Comparison of ENCODE assay signal across 9 cellular contexts in the genomic region with DNA sequence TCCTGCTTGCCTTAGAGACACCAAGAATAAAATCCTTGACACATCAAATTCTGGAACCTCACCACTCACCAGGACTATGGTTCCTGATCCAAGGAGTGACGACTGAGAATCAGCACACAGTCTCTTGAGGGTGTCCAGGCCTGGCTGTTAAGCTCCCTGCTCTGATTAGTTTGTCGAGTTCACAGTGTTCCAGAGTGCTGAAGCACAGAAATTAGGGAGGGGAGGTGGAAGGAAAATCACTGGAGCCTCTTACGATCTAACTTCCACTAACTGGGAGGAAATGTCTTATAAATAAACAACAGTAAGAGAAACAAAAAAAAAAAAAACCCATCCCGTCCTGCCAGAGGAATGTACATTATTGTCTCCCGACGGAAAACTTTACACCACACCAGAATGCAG.
A peak's percentile ranks its signal among the peaks of the same experiment; 100 is the strongest.
DNase-seq lines count a peak whose midpoint lies in the region; ATAC-seq and TF ChIP-seq lines count a peak whose summit lies in the region.
"Had no signal": no experiment of that assay in that cellular context is flagged by ENCODE, and none has a peak within 500 bp of the region (broad histone marks: within the 10 kb centered on the region; RNA-seq: fewer than 3 reads in every experiment).

No MANE protein-coding gene starts in this region.

- ATAC-seq in body of pancreas (peak; percentile 49), HG03469 (IDR thresholded peaks at IDR 0.05; ENCODE audit: unreplicated experiment) (no peak), HG03139 (IDR thresholded peaks at IDR 0.05; ENCODE audit: unreplicated experiment) (no peak), HG02981 (IDR thresholded peaks at IDR 0.05; ENCODE audit: unreplicated experiment) (no peak)

- no peaks in the 10 kb centered on the region for H3K27me3 ChIP-seq in body of pancreas
- H3K27me3 ChIP-seq in skeletal muscle satellite cell (ENCODE audit: control insufficient read depth, insufficient read depth, low read length) = no peaks in the 10 kb centered on the region

- no peak for TF ChIP-seq POLR2A in body of pancreas (IDR thresholded peaks at IDR 0.05)

- H3K4me3 ChIP-seq in body of pancreas (no peak overlapping the region), skeletal muscle satellite cell (ENCODE audit: low read length) (peak overlapping the region; percentile 70)

- H3K4me1 ChIP-seq in body of pancreas (peaks cover 20% of the 10 kb centered on the region), skeletal muscle satellite cell (ENCODE audit: control insufficient read depth, insufficient read depth, low read length) (peaks cover 48% of the 10 kb centered on the region)

- H3K4me2 ChIP-seq in skeletal muscle satellite cell (ENCODE audit: low read length) = peak overlapping the region; percentile 85

- H3K9ac ChIP-seq in skeletal muscle satellite cell (ENCODE audit: low read depth, low read length) = peak overlapping the region; percentile 93

- 71 to 77% methylated on average over 6 of the region's 6 CpGs for WGBS in body of pancreas, 2 donors

- intact Hi-C loops in body of pancreas (cut with DNase I) = no loop called here

- H3K36me3 ChIP-seq in body of pancreas (replicated peaks in 1 of 2; ENCODE audit: insufficient read depth in 1 of 2, low read depth in 2 of 2) = no peaks in the 10 kb centered on the region
- no peaks in the 10 kb centered on the region for H3K36me3 ChIP-seq in skeletal muscle satellite cell (ENCODE audit: insufficient read depth, low read length)

- peak; percentile 25 for DNase-seq in ELF-1 (ENCODE audit: low read depth, low spot score)
- peak in 3 of 4 donors; percentile 16 to 47 (median 24) for DNase-seq in body of pancreas
- peak; percentile 69 for DNase-seq in iris pigment epithelial cell (ENCODE audit: low read depth)
- DNase-seq in NK-92 (lab: John Stamatoyannopoulos, UW; ENCODE audit: unreplicated experiment) = no peak
- DNase-seq: NCI-H1105 treated with DMSO at 0.1 percent for 48 hours had no signal

- peak overlapping the region in 3 of 4 donors; percentile 59 to 82 (median 71) for H3K27ac ChIP-seq in body of pancreas

- no peak for TF ChIP-seq CTCF in body of pancreas (IDR thresholded peaks at IDR 0.05)

- H3K9me3 ChIP-seq in body of pancreas = no peaks in the 10 kb centered on the region
- no peaks in the 10 kb centered on the region for H3K9me3 ChIP-seq in skeletal muscle satellite cell (replicated peaks; ENCODE audit: low read length)
